Comparison of ENCODE assay signal across 23 cellular contexts in the genomic region with DNA sequence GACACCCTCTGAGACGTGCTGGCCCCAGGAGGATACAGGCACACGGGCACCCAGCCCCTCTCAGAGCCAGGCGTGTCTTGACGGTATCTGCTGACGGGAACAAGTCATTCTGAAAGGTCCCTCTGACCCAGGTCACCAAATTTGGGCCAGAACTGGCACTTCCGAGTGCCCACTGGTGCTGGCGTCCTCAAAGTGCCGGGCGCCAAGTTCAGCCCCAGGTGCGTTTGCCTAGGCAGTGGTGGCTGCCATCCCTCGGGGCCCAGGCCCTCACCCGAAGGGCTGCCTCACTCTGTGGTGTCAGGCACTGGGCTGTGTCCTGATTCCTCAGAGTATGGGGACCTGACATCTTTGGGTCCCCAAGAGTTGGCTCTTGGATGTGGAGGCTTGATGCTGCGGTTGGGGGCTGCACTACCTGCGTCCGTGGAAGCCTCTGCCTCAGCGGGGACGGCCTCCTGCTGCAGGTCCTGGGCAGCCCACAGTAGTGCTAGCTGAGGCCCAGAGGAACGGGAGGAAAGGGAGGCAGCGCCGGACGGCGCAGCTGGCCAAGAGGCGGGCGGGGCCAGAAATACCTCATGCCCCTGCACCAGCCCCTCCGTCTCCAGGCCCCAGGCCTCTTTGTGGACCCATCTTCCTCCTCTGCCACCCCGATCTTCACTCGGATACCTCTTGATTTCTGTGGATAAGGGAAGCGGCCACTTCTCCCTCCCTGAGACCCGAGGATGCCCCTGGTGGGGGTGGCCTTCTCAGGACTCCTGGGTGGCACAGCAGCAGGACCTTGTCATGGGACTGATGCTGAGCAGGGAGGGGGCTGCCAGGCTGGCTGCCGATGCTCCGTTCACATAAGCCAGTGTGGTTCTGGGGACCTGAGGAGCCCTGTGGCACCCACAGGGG.
"Had no signal": no experiment of that assay in that cellular context is flagged by ENCODE, and none has a peak within 500 bp of the region (broad histone marks: within the 10 kb centered on the region; RNA-seq: fewer than 3 reads in every experiment).

No MANE protein-coding gene starts in this region.

- DNase-seq: activated B cell treated with CpG ODN at 0.5 μM for 24 hours; activated CD4-positive, alpha-beta T cell treated with anti-CD3 and anti-CD28 coated beads for 36 hours; activated CD8-positive, alpha-beta memory T cell treated with anti-CD3 and anti-CD28 coated beads, Interleukin-2, amount 10 ng/mL, durations not matched to agents 7 days and 5 days; activated CD8-positive, alpha-beta T cell treated with anti-CD3 and anti-CD28 coated beads, Interleukin-2, amount 10 ng/mL, durations not matched to agents 7 days and 5 days; activated T-cell treated with anti-CD3 and anti-CD28 coated beads, Interleukin-2, amount 50 U/mL, for 48 hours; colonic mucosa; effector CD8-positive, alpha-beta T cell; esophagus squamous epithelium; foreskin melanocyte; mammary epithelial cell; midbrain; naive thymus-derived CD4-positive, alpha-beta T cell; nucleus accumbens; stimulated activated CD4-positive, alpha-beta T cell treated with anti-CD3 and anti-CD28 coated beads, Interleukin-4, amount 100 ng/mL, for 1 hour; stimulated activated naive CD8-positive, alpha-beta T cell treated with anti-CD3 and anti-CD28 coated beads, Interleukin-15, Interleukin-2, amounts not matched to agents 100 U/mL and 50 U/mL, for 24 hours; T-helper 17 cell; testis; transverse colon had no signal

- ATAC-seq: activated CD4-positive, alpha-beta T cell treated with anti-CD3 and anti-CD28 coated beads for 36 hours; activated CD8-positive, alpha-beta memory T cell treated with anti-CD3 and anti-CD28 coated beads, Interleukin-2, amount 10 ng/mL, durations not matched to agents 7 days and 5 days; activated CD8-positive, alpha-beta T cell treated with anti-CD3 and anti-CD28 coated beads, Interleukin-2, amount 10 ng/mL, durations not matched to agents 7 days and 5 days; activated naive CD4-positive, alpha-beta T cell treated with anti-CD3 and anti-CD28 coated beads, Interleukin-2, amount 50 U/mL, for 72 hours; left lung; naive thymus-derived CD4-positive, alpha-beta T cell; pancreas; psoas muscle; stimulated activated naive CD8-positive, alpha-beta T cell treated with anti-CD3 and anti-CD28 coated beads, Interleukin-15, Interleukin-2, amounts not matched to agents 100 U/mL and 50 U/mL, for 24 hours; T-helper 17 cell had no signal

- H3K9me3 ChIP-seq: colonic mucosa, esophagus squamous epithelium, left lung, pancreas, psoas muscle, testis, transverse colon had no signal

- H3K27ac ChIP-seq: colonic mucosa, epithelial cell of prostate, esophagus squamous epithelium, left lung, pancreas, psoas muscle, testis, transverse colon had no signal

- H3K4me1 ChIP-seq: psoas muscle had no signal

- H3K36me3 ChIP-seq: colonic mucosa, transverse colon had no signal

- H3K27me3 ChIP-seq: pancreas, testis had no signal

- H3K4me3 ChIP-seq: colonic mucosa, esophagus squamous epithelium, left lung, pancreas, psoas muscle, testis, transverse colon had no signal
